ENCODE assay signal across 11 cellular contexts in the genomic region with DNA sequence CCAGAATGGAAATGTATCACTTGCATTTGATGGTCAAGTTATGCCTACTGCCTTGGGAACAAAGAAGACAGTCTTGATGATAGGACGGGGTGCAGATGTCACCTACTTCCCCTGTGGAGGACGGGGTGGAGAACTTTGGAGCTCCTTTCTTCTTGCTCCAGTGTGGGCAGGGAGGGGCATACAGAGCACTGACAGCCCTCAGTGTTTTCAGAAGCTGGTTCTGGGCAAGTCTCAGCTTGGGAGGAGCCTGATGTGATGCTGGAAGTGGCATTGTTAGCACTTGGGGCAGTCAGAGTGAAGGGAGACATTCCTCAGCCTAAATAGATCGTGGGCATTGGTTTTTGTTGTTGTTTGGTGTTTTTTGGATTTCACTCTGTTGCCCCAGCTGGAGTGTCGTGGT. TPM values are rescaled to one million over a fixed set of nuclear protein-coding genes. Genes with fewer than 3 reads are reported as not detected.
DNase-seq lines count a peak whose midpoint lies in the region; ATAC-seq, FAIRE-seq and TF ChIP-seq lines count a peak whose summit lies in the region.
"Had no signal": no experiment of that assay in that cellular context is flagged by ENCODE, and none has a peak within 500 bp of the region (broad histone marks: within the 10 kb centered on the region; RNA-seq: fewer than 3 reads in every experiment).

No MANE protein-coding gene starts in this region.

- no peaks in the 10 kb centered on the region for H3K9me3 Mint-ChIP-seq in activated CD8-positive, alpha-beta memory T cell treated with anti-CD3 and anti-CD28 coated beads, Interleukin-2, amount 10 ng/mL, durations not matched to agents 7 days and 5 days (ENCODE audit: low read depth)
- H3K9me3 Mint-ChIP-seq in type B pancreatic cell, result no peaks in the 10 kb centered on the region

- CTCF ChIA-PET in activated CD8-positive, alpha-beta memory T cell treated with anti-CD3 and anti-CD28 coated beads, Interleukin-2, amount 10 ng/mL, durations not matched to agents 7 days and 5 days (lab: Charles Lee), result interaction anchor here (0.5 to 3.0 kb wide), 5 partner anchors 9 to 582 kb away, joined by 3 to 14 read pairs (median 8); no protein-coding TSS in a partner anchor

- H3K27ac Mint-ChIP-seq in activated CD8-positive, alpha-beta memory T cell treated with anti-CD3 and anti-CD28 coated beads, Interleukin-2, amount 10 ng/mL, durations not matched to agents 7 days and 5 days, result peak overlapping the region; percentile 66
- peak overlapping the region; percentile 85 for H3K27ac Mint-ChIP-seq in type B pancreatic cell

- ATAC-seq in activated CD8-positive, alpha-beta memory T cell treated with anti-CD3 and anti-CD28 coated beads, Interleukin-2, amount 10 ng/mL, durations not matched to agents 7 days and 5 days, result no peak

- FAIRE-seq in RCC 7860 (lab: Jason Lieb, UNC), result no peak
- FAIRE-seq: G401.6 had no signal

- peak overlapping the region; percentile 91 for H3K27ac ChIP-seq in cingulate gyrus (ENCODE audit: low read depth, low read length)

- H3K27me3 Mint-ChIP-seq in activated CD8-positive, alpha-beta memory T cell treated with anti-CD3 and anti-CD28 coated beads, Interleukin-2, amount 10 ng/mL, durations not matched to agents 7 days and 5 days, result no peaks in the 10 kb centered on the region
- no peaks in the 10 kb centered on the region for H3K27me3 Mint-ChIP-seq in type B pancreatic cell

- no peak for DNase-seq in activated CD8-positive, alpha-beta memory T cell treated with anti-CD3 and anti-CD28 coated beads, Interleukin-2, amount 10 ng/mL, durations not matched to agents 7 days and 5 days
- no peak for DNase-seq in activated CD8-positive, alpha-beta memory T cell treated with anti-CD3 and anti-CD28 coated beads, Interleukin-2, amount 50 U/mL, for 48 hours
- DNase-seq in medulla oblongata (ENCODE audit: extremely low spot score) (peak; percentile 53), type B pancreatic cell (ENCODE audit: extremely low spot score, unreplicated experiment) (no peak), RCC 7860 (ENCODE audit: low spot score) (no peak)
- no peak for DNase-seq in activated CD4-positive, alpha-beta T cell treated with anti-CD3 and anti-CD28 coated beads, Interleukin-2, amount 50 U/mL, for 48 hours
- DNase-seq in activated CD8-positive, alpha-beta memory T cell treated with anti-CD3 and anti-CD28 coated beads for 24 hours, result no peak
- DNase-seq: GOT3; stimulated activated naive CD4-positive, alpha-beta T cell had no signal

- peaks cover 26% of the 10 kb centered on the region for H3K36me3 Mint-ChIP-seq in activated CD8-positive, alpha-beta memory T cell treated with anti-CD3 and anti-CD28 coated beads, Interleukin-2, amount 10 ng/mL, durations not matched to agents 7 days and 5 days
- peaks cover 15% of the 10 kb centered on the region for H3K36me3 Mint-ChIP-seq in type B pancreatic cell

- peaks cover 53% of the 10 kb centered on the region for H3K4me1 Mint-ChIP-seq in activated CD8-positive, alpha-beta memory T cell treated with anti-CD3 and anti-CD28 coated beads, Interleukin-2, amount 10 ng/mL, durations not matched to agents 7 days and 5 days
- H3K4me1 Mint-ChIP-seq in type B pancreatic cell (ENCODE audit: unreplicated experiment), result peaks cover 34% of the 10 kb centered on the region

- TF ChIP-seq CTCF in type B pancreatic cell (conservative IDR thresholded peaks at IDR 0.05), result no peak

- no peak overlapping the region for H3K4me3 Mint-ChIP-seq in activated CD8-positive, alpha-beta memory T cell treated with anti-CD3 and anti-CD28 coated beads, Interleukin-2, amount 10 ng/mL, durations not matched to agents 7 days and 5 days
- H3K4me3 Mint-ChIP-seq in type B pancreatic cell, result no peak overlapping the region

RNA-seq across cellular contexts. Expression of gene SYNJ2, which starts 59.7 kb away (rescaled TPM):
- 10 to 100 TPM; 41.2 to 42.7 TPM for total RNA-seq in activated CD8-positive, alpha-beta memory T cell treated with anti-CD3 and anti-CD28 coated beads, Interleukin-2, amount 10 ng/mL, durations not matched to agents 7 days and 5 days
- total RNA-seq in type B pancreatic cell (ENCODE audit: low replicate concordance), result 17.0 and 31.2 TPM in 2 replicates
